33 cellular contexts compared by ENCODE assay signal in the genomic region with DNA sequence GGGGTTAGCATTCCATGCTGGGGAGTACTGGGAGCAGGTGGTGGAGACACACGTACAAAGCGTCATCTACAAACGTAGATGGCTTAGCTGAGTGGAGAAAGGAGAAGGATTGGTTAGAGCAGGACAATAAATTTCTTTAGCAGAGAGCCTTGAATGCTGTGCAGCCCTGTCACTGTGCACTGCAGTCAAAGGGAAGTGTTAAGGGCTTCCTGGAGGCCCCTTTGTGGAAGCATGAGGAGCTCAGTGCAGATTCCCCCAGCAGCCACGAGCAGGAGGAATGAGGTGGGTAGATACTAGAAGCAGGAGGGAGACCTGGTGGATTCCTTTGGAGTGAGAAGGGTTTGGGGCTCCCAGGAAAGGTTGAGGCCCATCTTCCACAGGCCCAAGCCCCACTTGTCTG. TPM values are rescaled to one million over a fixed set of nuclear protein-coding genes. Genes with fewer than 3 reads are reported as not detected.
"Had no signal": no experiment of that assay in that cellular context is flagged by ENCODE, and none has a peak within 500 bp of the region (broad histone marks: within the 10 kb centered on the region; RNA-seq: fewer than 3 reads in every experiment).

No MANE protein-coding gene starts in this region.

- H3K4me1 ChIP-seq: ascending aorta, pancreas, psoas muscle, right atrium auricular region, transverse colon had no signal

- H3K4me2 ChIP-seq: smooth muscle cell had no signal

- H3K4me1 Mint-ChIP-seq: brain had no signal

- H3K4me3 Mint-ChIP-seq: activated CD8-positive, alpha-beta T cell treated with anti-CD3 and anti-CD28 coated beads for 36 hours; activated naive CD8-positive, alpha-beta T cell; activated T-cell treated with anti-CD3 and anti-CD28 coated beads, Interleukin-2, amount 50 U/mL, for 4 hours; activated T-helper 17 cell treated with anti-CD3 and anti-CD28 coated beads, Interleukin-2, amount 50 U/mL, for 72 hours; brain; mesothelial cell of epicardium; naive B cell; stimulated activated naive B cell treated with anti-CD40 and anti-IgM and Interleukin-4, amounts not matched to agents 10 μg/mL and 1 μg/mL and 100 μg/mL, for 72 hours had no signal

- H3K27ac ChIP-seq: ascending aorta, cardiac muscle cell, coronary artery, dorsolateral prefrontal cortex, pancreas, psoas muscle, right atrium auricular region, transverse colon had no signal

- H3K36me3 Mint-ChIP-seq: brain; stimulated activated naive B cell treated with anti-CD40 and anti-IgM and Interleukin-4, amounts not matched to agents 10 μg/mL and 1 μg/mL and 100 μg/mL, for 72 hours had no signal

- DNase-seq: activated CD4-positive, alpha-beta T cell treated with anti-CD3 and anti-CD28 coated beads, Interleukin-2, amount 50 U/mL, for 1 hour; activated CD4-positive, CD25-positive, alpha-beta regulatory T cell treated with anti-CD3 and anti-CD28 coated beads, Interleukin-2, amount 50 U/mL, for 72 hours; activated gamma-delta T cell treated with Interleukin-2 at 50 U/mL for 16 hours; activated T-cell treated with anti-CD3 and anti-CD28 coated beads, Interleukin-2, amount 50 U/mL, for 4 hours; dorsolateral prefrontal cortex; foreskin fibroblast; head of caudate nucleus; hippocampal formation; left cardiac atrium; mammary epithelial cell; naive B cell; nucleus accumbens; pancreas; psoas muscle; stimulated activated CD4-positive, alpha-beta T cell treated with anti-CD3 and anti-CD28 coated beads, Interleukin-1b, Interleukin-23, amount 100 ng/mL, for 48 hours; stimulated activated naive B cell treated with anti-CD40 and anti-IgM and Interleukin-4, amounts not matched to agents 10 μg/mL and 1 μg/mL and 100 μg/mL, for 72 hours; T-helper 2 cell; transverse colon had no signal

- ATAC-seq: activated CD8-positive, alpha-beta T cell treated with anti-CD3 and anti-CD28 coated beads for 36 hours; activated T-cell treated with anti-CD3 and anti-CD28 coated beads, Interleukin-2, amount 50 U/mL, for 4 hours; activated T-helper 17 cell treated with anti-CD3 and anti-CD28 coated beads, Interleukin-2, amount 50 U/mL, for 72 hours; left cardiac atrium; pancreas; psoas muscle; stimulated activated naive B cell treated with anti-CD40 and anti-IgM and Interleukin-4, amounts not matched to agents 10 μg/mL and 1 μg/mL and 100 μg/mL, for 72 hours had no signal

- H3K4me3 ChIP-seq: ascending aorta, cardiac muscle cell, coronary artery, dorsolateral prefrontal cortex, pancreas, psoas muscle, right atrium auricular region, smooth muscle cell, transverse colon had no signal

- H3K27me3 Mint-ChIP-seq: stimulated activated naive B cell treated with anti-CD40 and anti-IgM and Interleukin-4, amounts not matched to agents 10 μg/mL and 1 μg/mL and 100 μg/mL, for 72 hours had no signal

- H3K9me3 ChIP-seq: pancreas, psoas muscle had no signal

- H3K27me3 ChIP-seq: ascending aorta, right atrium auricular region had no signal

- H3K9me3 Mint-ChIP-seq: activated T-helper 17 cell treated with anti-CD3 and anti-CD28 coated beads, Interleukin-2, amount 50 U/mL, for 72 hours; stimulated activated naive B cell treated with anti-CD40 and anti-IgM and Interleukin-4, amounts not matched to agents 10 μg/mL and 1 μg/mL and 100 μg/mL, for 72 hours had no signal

- H3K27ac Mint-ChIP-seq: activated CD8-positive, alpha-beta T cell treated with anti-CD3 and anti-CD28 coated beads for 36 hours; activated naive CD8-positive, alpha-beta T cell; activated T-helper 17 cell treated with anti-CD3 and anti-CD28 coated beads, Interleukin-2, amount 50 U/mL, for 72 hours; brain; mesothelial cell of epicardium; stimulated activated naive B cell treated with anti-CD40 and anti-IgM and Interleukin-4, amounts not matched to agents 10 μg/mL and 1 μg/mL and 100 μg/mL, for 72 hours had no signal

- H3K36me3 ChIP-seq: ascending aorta, cardiac muscle cell, pancreas, right atrium auricular region, transverse colon had no signal

RNA-seq across cellular contexts. Expression of a gene that starts 6.1 kb away (rescaled TPM):
- total RNA-seq: activated CD8-positive, alpha-beta T cell treated with anti-CD3 and anti-CD28 coated beads for 36 hours; activated T-cell treated with anti-CD3 and anti-CD28 coated beads, Interleukin-2, amount 50 U/mL, for 4 hours; activated T-helper 17 cell treated with anti-CD3 and anti-CD28 coated beads, Interleukin-2, amount 50 U/mL, for 72 hours; ascending aorta; cardiac muscle cell; cerebellum; endothelial cell of umbilical vein; left cardiac atrium; mammary epithelial cell; mesothelial cell of epicardium; pancreas; psoas muscle; right atrium auricular region; smooth muscle cell; temporal lobe; transverse colon; urinary bladder had no signal

RNA-seq across cellular contexts. Expression of a gene that starts 21.1 kb away (rescaled TPM):
- total RNA-seq: ascending aorta, cardiac muscle cell, endothelial cell of umbilical vein, mesothelial cell of epicardium, smooth muscle cell had no signal

RNA-seq across cellular contexts. Expression of a gene that starts 59.1 kb away (rescaled TPM):
- total RNA-seq: activated CD8-positive, alpha-beta T cell treated with anti-CD3 and anti-CD28 coated beads for 36 hours; activated T-cell treated with anti-CD3 and anti-CD28 coated beads, Interleukin-2, amount 50 U/mL, for 4 hours; activated T-helper 17 cell treated with anti-CD3 and anti-CD28 coated beads, Interleukin-2, amount 50 U/mL, for 72 hours; cardiac muscle cell; endothelial cell of umbilical vein; liver; mesothelial cell of epicardium; smooth muscle cell had no signal
